In the genomic region with DNA sequence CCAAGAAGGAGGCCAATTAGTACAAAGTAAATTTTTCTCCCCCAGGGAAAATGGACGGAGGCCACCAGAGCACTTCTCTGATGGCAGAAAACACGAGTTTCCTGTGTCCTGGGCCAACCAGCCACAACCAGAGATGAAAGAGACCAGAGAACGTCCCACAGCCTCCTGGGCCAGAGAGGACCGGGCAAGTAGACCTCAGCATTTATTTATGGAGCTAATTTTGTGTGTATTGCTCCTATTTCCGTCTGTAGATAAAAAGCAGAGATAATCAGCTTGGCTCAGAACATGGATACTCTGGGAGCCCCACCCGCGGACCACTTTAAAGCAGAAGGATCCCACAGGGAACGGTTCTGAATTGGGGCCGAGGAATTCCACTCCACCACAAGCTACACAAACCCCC, we compare ENCODE assay signal across 31 cellular contexts. TPM values are rescaled to one million over a fixed set of nuclear protein-coding genes. Genes with fewer than 3 reads are reported as not detected.
"Had no signal": no experiment of that assay in that cellular context is flagged by ENCODE, and none has a peak within 500 bp of the region (broad histone marks: within the 10 kb centered on the region; RNA-seq: fewer than 3 reads in every experiment).

No MANE protein-coding gene starts in this region.

- H3K4me3 ChIP-seq: left lung, lower lobe of right lung, skin epidermis, testis, transverse colon had no signal

- DNase-seq: activated CD4-positive, alpha-beta T cell treated with anti-CD3 and anti-CD28 coated beads for 48 hours; activated CD4-positive, alpha-beta T cell treated with anti-CD3 and anti-CD28 coated beads, Interleukin-2, amount 50 U/mL, for 48 hours; activated CD8-positive, alpha-beta memory T cell treated with anti-CD3 and anti-CD28 coated beads for 24 hours; activated effector memory CD4-positive, alpha-beta T cell treated with anti-CD3 and anti-CD28 coated beads, Interleukin-2, amount 50 U/mL, for 16 hours; activated naive CD4-positive, alpha-beta T cell treated with anti-CD3 and anti-CD28 coated beads for 36 hours; activated naive CD8-positive, alpha-beta T cell treated with anti-CD3 and anti-CD28 coated beads for 36 hours; activated T-cell treated with anti-CD3 and anti-CD28 coated beads, Interleukin-2, amount 50 U/mL, for 1 hour; brain microvascular endothelial cell; caudate nucleus; cortex of kidney; effector memory CD8-positive, alpha-beta T cell; erythroblast; head of caudate nucleus; left lung; lower lobe of right lung; retina; stimulated activated CD4-positive, alpha-beta T cell treated with anti-CD3 and anti-CD28 coated beads, Interleukin-12 subunit alpha, Interleukin-12 subunit beta, amount 100 ng/mL, for 4 hours; stimulated activated CD4-positive, alpha-beta T cell treated with anti-CD3 and anti-CD28 coated beads, Interleukin-4, amount 100 ng/mL, for 1 hour; stimulated activated naive CD8-positive, alpha-beta T cell treated with anti-CD3 and anti-CD28 coated beads, Interleukin-15, Interleukin-2, amounts not matched to agents 100 U/mL and 50 U/mL, for 24 hours; T-helper 17 cell; T1000; testis; transverse colon; WERI-Rb-1 had no signal

- H3K36me3 ChIP-seq: brain microvascular endothelial cell, left lung, lower lobe of right lung, neutrophil, transverse colon, WERI-Rb-1 had no signal

- H3K4me1 ChIP-seq: left lung, lower lobe of right lung, testis, transverse colon had no signal

- H3K9me3 ChIP-seq: lower lobe of right lung, neutrophil, testis had no signal

- H3K27me3 ChIP-seq: brain microvascular endothelial cell, testis, transverse colon had no signal

- ATAC-seq: activated CD4-positive, CD25-positive, alpha-beta regulatory T cell treated with anti-CD3 and anti-CD28 coated beads, Interleukin-2, amount 50 U/mL, for 24 hours; effector memory CD8-positive, alpha-beta T cell; left lung; lower lobe of right lung; sciatic nerve; stimulated activated naive CD8-positive, alpha-beta T cell treated with anti-CD3 and anti-CD28 coated beads, Interleukin-15, Interleukin-2, amounts not matched to agents 100 U/mL and 50 U/mL, for 24 hours; T-helper 17 cell had no signal

- H3K27ac ChIP-seq: brain microvascular endothelial cell, left lung, lower lobe of right lung, neutrophil, testis, transverse colon, WERI-Rb-1 had no signal

- FAIRE-seq: astrocyte had no signal

RNA-seq across cellular contexts. Expression of a gene that starts 43.9 kb away (rescaled TPM):
- total RNA-seq: activated naive CD4-positive, alpha-beta T cell treated with anti-CD3 and anti-CD28 coated beads for 36 hours; activated naive CD8-positive, alpha-beta T cell treated with anti-CD3 and anti-CD28 coated beads for 36 hours; activated T-helper 1 cell treated with anti-CD3 and anti-CD28 coated beads, Interleukin-12 subunit alpha, Interleukin-12 subunit beta, Interleukin-2, Interleukin-4 antibody, amounts not matched to agents 30 ng/mL and 10 ng/mL and 1 ng/mL, durations not matched to agents 14 hours and 24 hours and 36 hours; progenitor cell of endocrine pancreas; T-helper 17 cell had no signal
